ENCODE assay signal across 11 cellular contexts in the genomic region with DNA sequence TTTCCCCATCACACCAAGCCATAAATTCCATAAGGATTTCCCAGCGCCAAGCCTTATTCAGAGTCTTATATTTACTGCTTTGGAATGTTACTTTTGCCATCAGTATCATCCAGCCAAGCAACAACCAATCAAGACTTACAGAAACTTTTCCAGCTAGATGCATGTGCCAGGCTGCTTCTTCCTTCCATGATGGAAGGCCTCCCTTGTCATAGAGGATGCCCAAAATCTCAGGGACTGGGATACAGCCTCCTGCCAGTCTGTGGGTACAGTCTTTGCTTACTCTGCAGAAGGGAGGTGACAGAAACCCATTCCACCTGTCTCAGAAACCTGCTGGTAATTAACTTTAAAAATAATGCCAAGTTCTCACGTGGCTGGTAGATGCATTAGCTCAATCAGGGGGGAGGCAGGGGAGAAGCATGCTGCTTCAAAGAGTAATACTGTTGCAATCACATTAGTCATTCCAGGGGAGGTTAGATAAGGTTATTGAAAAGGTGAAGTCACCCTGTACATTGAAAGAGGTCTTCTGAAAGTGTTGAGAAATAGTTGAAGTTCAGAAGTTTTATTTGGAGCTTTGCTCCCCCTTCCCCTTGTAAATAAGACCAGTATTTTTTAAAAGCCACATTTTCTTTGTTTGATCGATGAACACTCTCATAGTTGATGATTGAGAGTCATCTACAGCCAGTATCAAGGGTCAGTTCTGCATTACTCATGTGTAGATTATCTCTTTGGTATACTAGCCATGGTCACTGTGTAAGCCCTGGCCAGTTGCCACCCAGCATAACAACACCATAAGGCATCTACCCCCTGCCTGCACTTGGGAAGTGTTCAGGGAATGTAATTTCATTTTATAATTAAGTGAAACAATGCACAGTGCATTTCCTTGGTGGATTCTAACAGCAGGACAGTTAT. TPM values are rescaled to one million over a fixed set of nuclear protein-coding genes. Genes with fewer than 3 reads are reported as not detected.
DNase-seq lines count a peak whose midpoint lies in the region; ATAC-seq and TF ChIP-seq lines count a peak whose summit lies in the region.
"Had no signal": no experiment of that assay in that cellular context is flagged by ENCODE, and none has a peak within 500 bp of the region (broad histone marks: within the 10 kb centered on the region; RNA-seq: fewer than 3 reads in every experiment).

No MANE protein-coding gene starts in this region.

- H3K9me3 Mint-ChIP-seq in type B pancreatic cell, result peaks cover 10% of the 10 kb centered on the region

- no peak for TF ChIP-seq CTCF in breast epithelium (IDR thresholded peaks at IDR 0.05)
- TF ChIP-seq CTCF in type B pancreatic cell (conservative IDR thresholded peaks at IDR 0.05), result no peak

- no peaks in the 10 kb centered on the region for H3K36me3 ChIP-seq in breast epithelium

- intact Hi-C loops in breast epithelium (cut with DNase I; ENCODE audit: low total_unique reads), result no loop called here

- peak overlapping the region; percentile 50 for H3K27ac Mint-ChIP-seq in type B pancreatic cell

- H3K36me3 Mint-ChIP-seq in type B pancreatic cell, result no peaks in the 10 kb centered on the region

- no peaks in the 10 kb centered on the region for H3K9me3 ChIP-seq in breast epithelium

- H3K27ac ChIP-seq in breast epithelium, result peak overlapping the region; percentile 91 to 92

- no peak for ATAC-seq in HG02763 (IDR thresholded peaks at IDR 0.05; ENCODE audit: unreplicated experiment)

- H3K27me3 Mint-ChIP-seq in type B pancreatic cell, result no peaks in the 10 kb centered on the region

- no peak for TF ChIP-seq POLR2A in breast epithelium (IDR thresholded peaks at IDR 0.05)

- H3K27me3 ChIP-seq in breast epithelium, result no peaks in the 10 kb centered on the region

- no peaks in the 10 kb centered on the region for H3K4me1 Mint-ChIP-seq in type B pancreatic cell (ENCODE audit: unreplicated experiment)

- DNase-seq in NCI-H69 (lab: John Stamatoyannopoulos, UW) (peak; percentile 39), breast epithelium (ENCODE audit: low spot score in 2 of 2) (no peak), kidney glomerular epithelial cell (lab: John Stamatoyannopoulos, UW) (peak; percentile 93), type B pancreatic cell (ENCODE audit: extremely low spot score, unreplicated experiment) (no peak), UCSD-AML1 (lab: John Stamatoyannopoulos, UW; ENCODE audit: unreplicated experiment) (no peak)
- DNase-seq in stimulated activated naive CD4-positive, alpha-beta T cell (lab: John Stamatoyannopoulos, UW), result no peak
- DNase-seq: cortex of kidney, DMS79, nucleus accumbens, T-helper 9 cell had no signal

- peaks cover 6 to 19% of the 10 kb centered on the region in 2 donors for H3K4me1 ChIP-seq in breast epithelium

- H3K4me3 ChIP-seq in breast epithelium, result no peak overlapping the region

- no peak overlapping the region for H3K4me3 Mint-ChIP-seq in type B pancreatic cell

RNA-seq across cellular contexts. Expression of gene HLF, which starts 22.2 kb away (rescaled TPM):
- total RNA-seq in breast epithelium, result 10 to 100 TPM; 11.8 to 21.4 (median 13.4) TPM
- 2.6 and 3.4 TPM in 2 replicates for total RNA-seq in type B pancreatic cell (ENCODE audit: low replicate concordance)

Comparison
In these comparisons a context has a peak if more than half of its experiments do, and no peak if none do; other contexts are left out.
1. DNase-seq: peak in NCI-H69 (single experiment) and kidney glomerular epithelial cell (single experiment); none in breast epithelium (0 of 2), type B pancreatic cell (single experiment), UCSD-AML1 (single experiment) and stimulated activated naive CD4-positive, alpha-beta T cell (0 of 6).